In genomic region chr1:53572061-53572801, GRCh38 we compare ENCODE assay signal across 8 cellular contexts.
DNase-seq lines count a peak whose midpoint lies in the region; ATAC-seq, FAIRE-seq and TF ChIP-seq lines count a peak whose summit lies in the region.

No MANE protein-coding gene starts in this region.

- H3K36me3 ChIP-seq in HEK293 (ENCODE audit: control insufficient read depth in 2 of 2, insufficient read depth in 1 of 2, low read length in 2 of 2): no peaks in the 10 kb centered on the region
- H3K36me3 ChIP-seq in RWPE2 (ENCODE audit: low read depth): no peaks in the 10 kb centered on the region

- H3K9me3 ChIP-seq in A549 (no peaks in the 10 kb centered on the region), HEK293 (ENCODE audit: control insufficient read depth, insufficient read depth, low read depth, low read length) (no peaks in the 10 kb centered on the region), RWPE2 (ENCODE audit: severe bottlenecking) (no peaks in the 10 kb centered on the region)

- no peak for FAIRE-seq in A549 (lab: Jason Lieb, UNC)

- peaks cover 2% of the 10 kb centered on the region for H3K9me3 Mint-ChIP-seq in type B pancreatic cell

- no peaks in the 10 kb centered on the region for H3K27me3 Mint-ChIP-seq in type B pancreatic cell

- H3K27ac ChIP-seq in A549: peak overlapping the region in 1 of 2 experiments; percentile 56; a peak in 2 of 6 replicates
- H3K27ac ChIP-seq in HEK293 (ENCODE audit: extremely low read depth, low read depth, low read length): no peak overlapping the region
- no peak overlapping the region for H3K27ac ChIP-seq in RWPE2 (ENCODE audit: poor library complexity, severe bottlenecking)

- peak overlapping the region; percentile 89 for H3K27ac Mint-ChIP-seq in type B pancreatic cell

- WGBS in A549 (ENCODE audit: missing lambda C conversion rate): 76% methylated on average over 2 of the region's 4 CpGs

- no peak overlapping the region for H3K4me3 ChIP-seq in A549
- no peak overlapping the region for H3K4me3 ChIP-seq in HEK293 (ENCODE audit: low read depth, low read length)
- no peak overlapping the region for H3K4me3 ChIP-seq in RWPE2 (ENCODE audit: severe bottlenecking)

- peaks cover 34% of the 10 kb centered on the region for H3K4me1 Mint-ChIP-seq in type B pancreatic cell (ENCODE audit: unreplicated experiment)

- peaks cover 7% of the 10 kb centered on the region; the same call in 1 of the 3 replicates for H3K4me1 ChIP-seq in A549
- no peaks in the 10 kb centered on the region; the same call in 1 of the 2 replicates for H3K4me1 ChIP-seq in HEK293 (ENCODE audit: control insufficient read depth, insufficient read depth, low read length)
- peaks cover 7% of the 10 kb centered on the region for H3K4me1 ChIP-seq in RWPE2 (ENCODE audit: insufficient read depth, poor library complexity, severe bottlenecking)

- TF ChIP-seq RAD21 in A549 (conservative IDR thresholded peaks at IDR 0.05 in 1 of 2, IDR thresholded peaks at IDR 0.05 in 1 of 2): no peak

- H3K4me2 ChIP-seq in A549: peak overlapping the region; percentile 23; the same call in 1 of the 3 replicates

- POLR2A ChIA-PET in A549 (lab: Yijun Ruan, JAX): no interaction called here
- POLR2A ChIA-PET in HEK293 (lab: Yijun Ruan, JAX): no interaction called here

- ATAC-seq in A549 (peak; percentile 73 to 75), RWPE2 (ENCODE audit: low read depth) (peak; percentile 91), GM21367 (IDR thresholded peaks at IDR 0.05; ENCODE audit: unreplicated experiment) (no peak), GM21723 (IDR thresholded peaks at IDR 0.05; ENCODE audit: unreplicated experiment) (no peak)

- TF ChIP-seq CTCF in A549 (IDR thresholded peaks at IDR 0.05): no peak
- no peak for TF ChIP-seq CTCF in HEK293 (tag by site-specific recombination; IDR thresholded peaks at IDR 0.05)
- no peak for TF ChIP-seq CTCF in RWPE2 (IDR thresholded peaks at IDR 0.05; ENCODE audit: poor library complexity, severe bottlenecking)
- TF ChIP-seq CTCF in type B pancreatic cell (conservative IDR thresholded peaks at IDR 0.05): no peak

- TF ChIP-seq POLR2A in A549 (IDR thresholded peaks at IDR 0.05; ENCODE audit: low read length): no peak

- TF ChIP-seq EP300 in A549 (IDR thresholded peaks at IDR 0.05): no peak

- no peaks in the 10 kb centered on the region for H3K36me3 Mint-ChIP-seq in type B pancreatic cell

- DNase-seq in A549 (ENCODE audit: low read depth in 1 of 2, low spot score in 1 of 2): peak; percentile 30 to 33
- peak; percentile 71 for DNase-seq in RWPE2 (ENCODE audit: low spot score)
- peak; percentile 84 for DNase-seq in glomerular visceral epithelial cell (ENCODE audit: extremely low spot score)
- DNase-seq in type B pancreatic cell (ENCODE audit: extremely low spot score, unreplicated experiment): peak; percentile 78
- DNase-seq in OCI-M1 (lab: John Stamatoyannopoulos, UW): no peak

- CTCF ChIA-PET in A549 (lab: Yijun Ruan, JAX) (interaction anchor here (0.7 to 1.2 kb wide), 2 partner anchors 37 to 88 kb away, joined by 3 read pairs; no protein-coding TSS in a partner anchor), HEK293 (lab: Yijun Ruan, JAX) (interaction anchor here (0.6 to 1.9 kb wide), 3 partner anchors 9 to 103 kb away, joined by 4 to 7 read pairs (median 6); no protein-coding TSS in a partner anchor)

- no peaks in the 10 kb centered on the region for H3K27me3 ChIP-seq in RWPE2 (ENCODE audit: insufficient read depth, poor library complexity, severe bottlenecking)

- no peak overlapping the region for H3K4me3 Mint-ChIP-seq in type B pancreatic cell

TF ChIP-seq in A549, 52 proteins besides CTCF, POLR2A, EP300 and RAD21:
- TF ChIP-seq CHD4 (IDR thresholded peaks at IDR 0.05; ENCODE audit: borderline replicate concordance) (no peak), HDAC2 (IDR thresholded peaks at IDR 0.05) (no peak), NFE2L2 (conservative IDR thresholded peaks at IDR 0.05; ENCODE audit: low read length) (no peak)
TF ChIP-seq in A549: peak in this region for 0.

TF ChIP-seq in HEK293, 187 proteins besides CTCF, POLR2A, EP300 and RAD21 (continues in another document):
- TF ChIP-seq ZNF433 (tag by site-specific recombination; IDR thresholded peaks at IDR 0.05; ENCODE audit: low read depth): no peak
- TF ChIP-seq ZNF423 (tag by site-specific recombination; IDR thresholded peaks at IDR 0.05): no peak
- no peak for TF ChIP-seq ZNF677 (tag by site-specific recombination; IDR thresholded peaks at IDR 0.05)
- no peak for TF ChIP-seq RBAK (tag by site-specific recombination; IDR thresholded peaks at IDR 0.05)
- peak; percentile 71; the same call in 1 of the 2 replicates for TF ChIP-seq ZBTB44 (tag by site-specific recombination; IDR thresholded peaks at IDR 0.05)
- peak; percentile 85 for TF ChIP-seq ZNF335 (tag by site-specific recombination; conservative IDR thresholded peaks at IDR 0.05)
- no peak for TF ChIP-seq ZNF169 (tag by site-specific recombination; IDR thresholded peaks at IDR 0.05)
- TF ChIP-seq FEZF1 (tag by site-specific recombination; IDR thresholded peaks at IDR 0.05): peak; percentile 22; the same call in 1 of the 2 replicates
- no peak for TF ChIP-seq ZNF645 (tag by site-specific recombination; IDR thresholded peaks at IDR 0.05)
- peak; percentile 87 for TF ChIP-seq ZIC2 (tag by site-specific recombination; IDR thresholded peaks at IDR 0.05)
- TF ChIP-seq ZNF514 (tag by site-specific recombination; IDR thresholded peaks at IDR 0.05): no peak
- TF ChIP-seq BCL6B (tag by site-specific recombination; IDR thresholded peaks at IDR 0.05): no peak
- TF ChIP-seq IKZF3 (tag by site-specific recombination; IDR thresholded peaks at IDR 0.05): peak; percentile 38
- no peak for TF ChIP-seq ZNF239 (tag by site-specific recombination; IDR thresholded peaks at IDR 0.05)
- peak; percentile 28; the same call in 1 of the 2 replicates for TF ChIP-seq ZBTB20 (tag by site-specific recombination; IDR thresholded peaks at IDR 0.05)
- TF ChIP-seq ZNF544 (tag by site-specific recombination; IDR thresholded peaks at IDR 0.05): peak; percentile 78; the same call in 1 of the 2 replicates
- TF ChIP-seq ZNF48 (tag by site-specific recombination; IDR thresholded peaks at IDR 0.05): no peak
- no peak; the same call in 1 of the 2 replicates for TF ChIP-seq ZNF596 (tag by site-specific recombination; IDR thresholded peaks at IDR 0.05)
- no peak for TF ChIP-seq ZFP41 (tag by site-specific recombination; IDR thresholded peaks at IDR 0.05; ENCODE audit: borderline replicate concordance)
- no peak for TF ChIP-seq ZNF274 (IDR thresholded peaks at IDR 0.05; ENCODE audit: low read length)
- no peak for TF ChIP-seq ZNF274 (tag by site-specific recombination; IDR thresholded peaks at IDR 0.05; ENCODE audit: borderline replicate concordance)
- no peak for TF ChIP-seq ZNF521 (tag by site-specific recombination; IDR thresholded peaks at IDR 0.05)
- peak; percentile 56; the same call in 1 of the 2 replicates for TF ChIP-seq ZSCAN30 (tag by site-specific recombination; IDR thresholded peaks at IDR 0.05)
- TF ChIP-seq PATZ1 (tag by site-specific recombination; IDR thresholded peaks at IDR 0.05): no peak
- no peak for TF ChIP-seq ZNF768 (tag by site-specific recombination; IDR thresholded peaks at IDR 0.05)

Comparison
In these comparisons a context has a peak if more than half of its experiments do, and no peak if none do; other contexts are left out.
1. ATAC-seq: peak in A549 (2 of 2) and RWPE2 (single experiment); none in GM21367 (single experiment) and GM21723 (single experiment).